In genomic region chr14:70094106-70094505, GRCh38 we compare ENCODE assay signal across 28 cellular contexts.
"Had no signal": no experiment of that assay in that cellular context is flagged by ENCODE, and none has a peak within 500 bp of the region (broad histone marks: within the 10 kb centered on the region; RNA-seq: fewer than 3 reads in every experiment).

No MANE protein-coding gene starts in this region.

- H3K9ac ChIP-seq: KMS-11 had no signal

- DNase-seq: Karpas-422, MM.1S, MV-4-11, NCI-H1092, NCI-H1105, NCI-H1417 treated with DMSO at 0.1 percent for 48 hours, NCI-H1436 treated with DMSO at 0.1 percent for 48 hours, NCI-H1694 treated with DMSO at 0.1 percent for 48 hours, NCI-H187 treated with DMSO at 0.1 percent for 48 hours, NCI-H2171 treated with DMSO at 0.1 percent for 48 hours, NCI-H2227 treated with DMSO at 0.1 percent for 48 hours, NCI-H345, NCI-H446, NCI-H524 treated with DMSO at 0.1 percent for 48 hours, NCI-H526 treated with DMSO at 0.1 percent for 48 hours, NCI-H774, PC-9, SHP77, SIG-M5, SJCRH30, SW 1271, T-helper 1 cell had no signal

- H3K27ac ChIP-seq: KMS-11, PC-9, RWPE1, SJCRH30, SK-N-MC had no signal

- FAIRE-seq: RCC 7860 had no signal

- H3K27me3 ChIP-seq: SJCRH30 had no signal

- ATAC-seq: Panc1, Right ventricle myocardium inferior had no signal

- H3K4me2 ChIP-seq: KMS-11, PC-9 had no signal

- H2AFZ ChIP-seq: PC-9 had no signal

- H3K4me3 ChIP-seq: PC-9, SJCRH30, SK-N-MC had no signal

- H3K36me3 ChIP-seq: SJCRH30 had no signal

- H3K9me3 ChIP-seq: SJCRH30 had no signal
